In the genomic region with DNA sequence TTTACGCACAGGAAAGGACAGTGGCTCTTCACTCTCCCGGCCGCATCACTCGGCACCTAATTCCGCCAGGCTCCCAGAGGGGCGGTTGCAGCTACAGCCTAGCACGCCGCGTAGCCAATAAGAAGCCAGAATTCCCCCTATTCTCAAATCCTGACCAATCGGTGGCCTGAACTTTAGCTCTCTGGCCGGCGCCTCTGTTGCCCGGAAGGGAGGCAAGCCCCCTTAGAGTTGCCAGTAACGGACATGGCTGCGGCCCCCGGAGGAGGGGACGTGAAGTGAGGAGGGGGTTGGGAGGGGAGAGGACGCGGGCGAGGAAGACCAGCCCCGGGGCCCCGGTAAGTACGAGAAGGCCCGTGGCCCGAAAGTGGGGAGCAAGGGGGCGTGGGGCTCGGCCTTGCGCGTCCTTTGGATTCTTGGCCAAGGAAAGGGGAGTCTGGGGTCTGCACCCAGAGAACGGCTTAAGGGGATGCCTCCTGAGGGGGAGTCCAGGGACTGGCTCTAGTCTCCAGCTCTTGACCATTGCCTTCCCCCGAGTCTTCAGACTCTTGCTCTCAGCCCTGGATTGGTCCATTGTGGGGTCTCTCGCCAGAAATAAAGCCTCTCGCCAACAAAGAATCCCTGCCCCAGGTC, we compare ENCODE assay signal across 8 cellular contexts. TPM values are rescaled to one million over a fixed set of nuclear protein-coding genes. Genes with fewer than 3 reads are reported as not detected.
A peak's percentile ranks its signal among the peaks of the same experiment; 100 is the strongest.
DNase-seq lines count a peak whose midpoint lies in the region; ATAC-seq and TF ChIP-seq lines count a peak whose summit lies in the region.

A gene (plus strand): TSS at position 219 of the 630 bp plus-strand sequence. CDS start 15,271 bp downstream, outside the sequence.

- no peaks in the 10 kb centered on the region for H3K9me3 ChIP-seq in BE2C

- H3K4me1 ChIP-seq in BE2C: peaks cover 5% of the 10 kb centered on the region

- DNase-seq in BE2C (peak; percentile 96), GM19240 (ENCODE audit: insufficient read length, low spot score) (peak; percentile 92), NCI-H526 treated with DMSO at 0.1 percent for 48 hours (lab: John Stamatoyannopoulos, UW) (peak; percentile 94), coronary artery (ENCODE audit: low spot score) (peak; percentile 97), left colon (peak; percentile 95 to 96)
- DNase-seq in activated CD4-positive, alpha-beta T cell treated with anti-CD3 and anti-CD28 coated beads, Interleukin-2, amount 10 ng/mL, durations not matched to agents 24 days and 14 days: peak; percentile 97
- peak; percentile 93 for DNase-seq in stimulated activated CD4-positive, alpha-beta T cell treated with anti-CD3 and anti-CD28 coated beads, Interleukin-1b, Interleukin-23, amount 100 ng/mL, for 48 hours

- intact Hi-C loops in activated CD4-positive, alpha-beta T cell treated with anti-CD3 and anti-CD28 coated beads, Interleukin-2, amount 10 ng/mL, durations not matched to agents 24 days and 14 days (cut with micrococcal nuclease): loop anchor here (1.0 to 2.0 kb wide), 2 partner anchors 60 to 211 kb away; a partner anchor contains a TSS
- intact Hi-C loops in left colon (cut with DNase I, micrococcal nuclease): no loop called here

- no peaks in the 10 kb centered on the region for H3K27me3 Mint-ChIP-seq in activated CD4-positive, alpha-beta T cell treated with anti-CD3 and anti-CD28 coated beads, Interleukin-2, amount 10 ng/mL, durations not matched to agents 24 days and 14 days

- peaks cover 6% of the 10 kb centered on the region for H3K36me3 Mint-ChIP-seq in activated CD4-positive, alpha-beta T cell treated with anti-CD3 and anti-CD28 coated beads, Interleukin-2, amount 10 ng/mL, durations not matched to agents 24 days and 14 days (ENCODE audit: low read depth)

- peak within 1 kb of the TSS; percentile 91 for H3K27ac Mint-ChIP-seq in activated CD4-positive, alpha-beta T cell treated with anti-CD3 and anti-CD28 coated beads, Interleukin-2, amount 10 ng/mL, durations not matched to agents 24 days and 14 days

- no peaks in the 10 kb centered on the region for H3K27me3 ChIP-seq in BE2C

- H3K4me3 ChIP-seq in BE2C (ENCODE audit: low read depth, low read length): peak within 1 kb of the TSS; percentile 95
- H3K4me3 ChIP-seq in coronary artery: peak within 1 kb of the TSS; percentile 93

- H3K36me3 ChIP-seq in BE2C: no peaks in the 10 kb centered on the region; the same call in 1 of the 2 replicates

- H3K4me3 Mint-ChIP-seq in activated CD4-positive, alpha-beta T cell treated with anti-CD3 and anti-CD28 coated beads, Interleukin-2, amount 10 ng/mL, durations not matched to agents 24 days and 14 days: peak within 1 kb of the TSS; percentile 93

- H3K27ac ChIP-seq in coronary artery: peak within 1 kb of the TSS; percentile 94 to 95

- ATAC-seq in HG03460 (IDR thresholded peaks at IDR 0.05; ENCODE audit: unreplicated experiment) (peak; percentile 86), left colon (peak; percentile 81)

- TF ChIP-seq CTCF in BE2C (IDR thresholded peaks at IDR 0.05; ENCODE audit: low read depth, low read length) (no peak), coronary artery (IDR thresholded peaks at IDR 0.05) (no peak)

- no peaks in the 10 kb centered on the region for H3K9me3 Mint-ChIP-seq in activated CD4-positive, alpha-beta T cell treated with anti-CD3 and anti-CD28 coated beads, Interleukin-2, amount 10 ng/mL, durations not matched to agents 24 days and 14 days

- peaks cover 30% of the 10 kb centered on the region for H3K4me1 Mint-ChIP-seq in activated CD4-positive, alpha-beta T cell treated with anti-CD3 and anti-CD28 coated beads, Interleukin-2, amount 10 ng/mL, durations not matched to agents 24 days and 14 days

RNA-seq across cellular contexts. Expression of the gene that starts here (rescaled TPM):
- 69.8 TPM for polyA plus RNA-seq in BE2C (2012; ENCODE audit: insufficient read depth, insufficient read length, low read depth)
- 68.9 and 69.5 TPM in 2 replicates for total RNA-seq in activated CD4-positive, alpha-beta T cell treated with anti-CD3 and anti-CD28 coated beads, Interleukin-2, amount 10 ng/mL, durations not matched to agents 24 days and 14 days
- total RNA-seq in left colon: 100 to 1,000 TPM in 1 of 2 donors, 10 to 100 TPM in 1; 99.9 to 123 TPM

Comparison
In these comparisons a context has a peak if more than half of its experiments do, and no peak if none do; other contexts are left out.
1. Peak in every context shown above with its lines: DNase-seq, ATAC-seq, H3K4me3 ChIP-seq and H3K27ac ChIP-seq.